In the genomic region with DNA sequence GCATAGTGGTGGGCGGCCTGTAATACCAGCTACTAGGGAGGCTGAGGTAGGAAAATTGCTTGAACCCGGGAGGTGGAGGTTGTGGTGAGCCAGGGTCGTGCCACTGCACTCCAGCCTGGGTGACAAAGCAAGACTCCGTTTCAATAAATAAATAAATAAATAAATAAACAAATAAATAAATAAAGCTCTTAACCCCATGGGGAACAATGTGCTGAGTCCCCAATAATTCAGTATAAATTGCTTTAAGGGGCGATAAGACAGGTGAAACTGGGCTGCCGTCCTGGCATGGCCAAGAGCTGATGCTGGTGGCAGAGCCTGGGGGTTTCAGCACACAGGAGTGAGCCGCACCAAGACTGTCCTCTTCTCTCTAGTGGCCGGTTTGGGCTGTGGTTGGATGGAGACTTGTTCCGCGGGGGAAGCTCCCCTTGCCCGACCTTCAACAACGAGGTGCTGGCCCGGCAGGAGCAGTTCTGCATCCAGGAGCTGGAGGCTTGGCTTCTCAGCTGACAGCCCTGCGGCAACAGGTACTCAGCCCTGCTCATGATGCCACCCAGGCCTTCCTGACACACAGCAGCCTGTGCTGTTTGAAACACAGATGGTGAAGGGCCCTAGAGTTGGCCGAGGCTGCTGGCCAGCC, we compare ENCODE assay signal across 18 cellular contexts. TPM values are rescaled to one million over a fixed set of nuclear protein-coding genes. Genes with fewer than 3 reads are reported as not detected.
DNase-seq lines count a peak whose midpoint lies in the region; ATAC-seq and TF ChIP-seq lines count a peak whose summit lies in the region.
"Had no signal": no experiment of that assay in that cellular context is flagged by ENCODE, and none has a peak within 500 bp of the region (broad histone marks: within the 10 kb centered on the region; RNA-seq: fewer than 3 reads in every experiment).

No MANE protein-coding gene starts in this region.

- H3K4me1 Mint-ChIP-seq in natural killer cell: peaks cover 7 to 12% of the 10 kb centered on the region in 2 donors
- H3K4me1 Mint-ChIP-seq in natural killer cell treated with Interleukin-12 subunit alpha and Interleukin-12 subunit beta and Interleukin-15 and Interleukin-18, amount 100 ng/mL, for 72 hours (ENCODE audit: low read depth in 2 of 2): peaks cover 6 to 12% of the 10 kb centered on the region in 2 donors

- H3K9me3 ChIP-seq in RWPE2 (ENCODE audit: severe bottlenecking) (no peaks in the 10 kb centered on the region), lower lobe of right lung (no peaks in the 10 kb centered on the region), upper lobe of right lung (no peaks in the 10 kb centered on the region)
- H3K9me3 ChIP-seq: BLaER1 treated with 17β-estradiol and CSF1 and Interleukin-3, amounts not matched to agents 10 nM and 100 nM; HAP-1 had no signal

- H3K27me3 ChIP-seq in RWPE2 (ENCODE audit: insufficient read depth, poor library complexity, severe bottlenecking): no peaks in the 10 kb centered on the region
- H3K27me3 ChIP-seq in lower lobe of right lung (ENCODE audit: low read depth): no peaks in the 10 kb centered on the region
- H3K27me3 ChIP-seq in upper lobe of right lung: no peaks in the 10 kb centered on the region
- H3K27me3 ChIP-seq: BLaER1 treated with 17β-estradiol and CSF1 and Interleukin-3, amounts not matched to agents 10 nM and 100 nM had no signal

- ATAC-seq in natural killer cell (no peak), RWPE2 (ENCODE audit: low read depth) (no peak), lower lobe of right lung (no peak), upper lobe of right lung (no peak)
- no peak for ATAC-seq in natural killer cell treated with Interleukin-12 subunit alpha and Interleukin-12 subunit beta and Interleukin-15 and Interleukin-18, amount 100 ng/mL, for 72 hours

- no peak overlapping the region for H3K4me3 Mint-ChIP-seq in natural killer cell
- H3K4me3 Mint-ChIP-seq in natural killer cell treated with Interleukin-12 subunit alpha and Interleukin-12 subunit beta and Interleukin-15 and Interleukin-18, amount 100 ng/mL, for 72 hours: no peak overlapping the region
- H3K4me3 Mint-ChIP-seq: CD4-positive, alpha-beta T cell; HFFc6 had no signal

- peak overlapping the region; percentile 53 to 61 for H3K27ac Mint-ChIP-seq in natural killer cell
- peak overlapping the region in 1 of 2 donors; percentile 31 for H3K27ac Mint-ChIP-seq in natural killer cell treated with Interleukin-12 subunit alpha and Interleukin-12 subunit beta and Interleukin-15 and Interleukin-18, amount 100 ng/mL, for 72 hours
- H3K27ac Mint-ChIP-seq: HFFc6 had no signal

- intact Hi-C loops in natural killer cell (cut with micrococcal nuclease) (loop anchor here (10.0 kb wide), 1 partner anchor 244 kb away; a partner anchor contains a TSS), lower lobe of right lung (cut with DNase I) (no loop called here), upper lobe of right lung (cut with DNase I) (no loop called here)

- H3K36me3 ChIP-seq in RWPE2 (ENCODE audit: low read depth): peaks cover 13% of the 10 kb centered on the region
- peaks cover 54% of the 10 kb centered on the region for H3K36me3 ChIP-seq in lower lobe of right lung
- H3K36me3 ChIP-seq in upper lobe of right lung: peaks cover 48% of the 10 kb centered on the region

- DNase-seq in natural killer cell (no peak), RWPE2 (ENCODE audit: low spot score) (peak; percentile 78), lower lobe of right lung (peak; percentile 40), upper lobe of right lung (peak; percentile 64), caudate nucleus (lab: John Stamatoyannopoulos, UW) (no peak), middle frontal gyrus (ENCODE audit: extremely low spot score, low spot score) (no peak), NCI-H748 treated with DMSO at 0.1 percent for 48 hours (lab: John Stamatoyannopoulos, UW) (no peak)
- DNase-seq in natural killer cell treated with Interleukin-12 subunit alpha and Interleukin-12 subunit beta and Interleukin-15 and Interleukin-18, amount 100 ng/mL, for 72 hours (ENCODE audit: low spot score): no peak
- DNase-seq: 8988T; ACHN; Calu3; CD4-positive, alpha-beta T cell; DMS 273 treated with DMSO at 0.1 percent for 48 hours; HFFc6 had no signal

- no peaks in the 10 kb centered on the region for H3K9me3 Mint-ChIP-seq in natural killer cell
- H3K9me3 Mint-ChIP-seq in natural killer cell treated with Interleukin-12 subunit alpha and Interleukin-12 subunit beta and Interleukin-15 and Interleukin-18, amount 100 ng/mL, for 72 hours: no peaks in the 10 kb centered on the region
- H3K9me3 Mint-ChIP-seq: CD4-positive, alpha-beta T cell; HFFc6 had no signal

- no peaks in the 10 kb centered on the region for H3K4me1 ChIP-seq in RWPE2 (ENCODE audit: insufficient read depth, poor library complexity, severe bottlenecking)
- H3K4me1 ChIP-seq in lower lobe of right lung: peaks cover 5% of the 10 kb centered on the region
- no peaks in the 10 kb centered on the region for H3K4me1 ChIP-seq in upper lobe of right lung

- TF ChIP-seq CTCF in natural killer cell (IDR thresholded peaks at IDR 0.05): no peak
- no peak for TF ChIP-seq CTCF in RWPE2 (IDR thresholded peaks at IDR 0.05; ENCODE audit: poor library complexity, severe bottlenecking)
- no peak for TF ChIP-seq CTCF in lower lobe of right lung (IDR thresholded peaks at IDR 0.05)
- no peak for TF ChIP-seq CTCF in upper lobe of right lung (IDR thresholded peaks at IDR 0.05)

- no peaks in the 10 kb centered on the region for H3K27me3 Mint-ChIP-seq in natural killer cell (ENCODE audit: low read depth in 2 of 2)
- H3K27me3 Mint-ChIP-seq in natural killer cell treated with Interleukin-12 subunit alpha and Interleukin-12 subunit beta and Interleukin-15 and Interleukin-18, amount 100 ng/mL, for 72 hours: no peaks in the 10 kb centered on the region
- H3K27me3 Mint-ChIP-seq: CD4-positive, alpha-beta T cell had no signal

- H3K27ac ChIP-seq in RWPE2 (ENCODE audit: poor library complexity, severe bottlenecking) (no peak overlapping the region), lower lobe of right lung (no peak overlapping the region), upper lobe of right lung (no peak overlapping the region), caudate nucleus (ENCODE audit: low read depth, low read length) (no peak overlapping the region)
- H3K27ac ChIP-seq: BLaER1 treated with 17β-estradiol and CSF1 and Interleukin-3, amounts not matched to agents 10 nM and 100 nM; HL-60 had no signal

- H3K36me3 Mint-ChIP-seq in natural killer cell: peaks cover 8% of the 10 kb centered on the region
- peaks cover 6% of the 10 kb centered on the region for H3K36me3 Mint-ChIP-seq in natural killer cell treated with Interleukin-12 subunit alpha and Interleukin-12 subunit beta and Interleukin-15 and Interleukin-18, amount 100 ng/mL, for 72 hours

- H3K4me3 ChIP-seq in RWPE2 (ENCODE audit: severe bottlenecking) (no peak overlapping the region), lower lobe of right lung (no peak overlapping the region), upper lobe of right lung (no peak overlapping the region)
- H3K4me3 ChIP-seq: BLaER1 treated with 17β-estradiol and CSF1 and Interleukin-3, amounts not matched to agents 10 nM and 100 nM; HAP-1 had no signal

RNA-seq across cellular contexts. Expression of a gene that starts 13.1 kb away (rescaled TPM):
- total RNA-seq in natural killer cell (1 to 10 TPM in 1 of 3 donors, not detected in 2; 1.4 TPM), lower lobe of right lung (1.3 TPM), upper lobe of right lung (1.6 TPM)
- total RNA-seq in natural killer cell treated with Interleukin-12 subunit alpha and Interleukin-12 subunit beta and Interleukin-15 and Interleukin-18, amount 100 ng/mL, for 72 hours: under 1 TPM in 1 of 2 donors, not detected in 1; 0.39 TPM
- total RNA-seq: CD4-positive, alpha-beta T cell; Daoy had no signal

Comparison
In these comparisons a context has a peak if more than half of its experiments do, and no peak if none do; other contexts are left out.
1. DNase-seq: peak in RWPE2 (single experiment), lower lobe of right lung (single experiment) and upper lobe of right lung (single experiment); none in natural killer cell (single experiment), natural killer cell treated with Interleukin-12 subunit alpha and Interleukin-12 subunit beta and Interleukin-15 and Interleukin-18, amount 100 ng/mL, for 72 hours (single experiment), caudate nucleus (0 of 61), middle frontal gyrus (single experiment) and NCI-H748 treated with DMSO at 0.1 percent for 48 hours (single experiment).